ENCODE assay signal across 9 cellular contexts in genomic region chr9:127146841-127147240, GRCh38. TPM values are rescaled to one million over a fixed set of nuclear protein-coding genes. Genes with fewer than 3 reads are reported as not detected.
DNase-seq lines count a peak whose midpoint lies in the region; ATAC-seq, FAIRE-seq and TF ChIP-seq lines count a peak whose summit lies in the region.
"Not testable (repeated sequence)": the region's sequence is repeated elsewhere in the genome, so short reads cannot be mapped to it uniquely, and the experiment has no call there.
"Had no signal": no experiment of that assay in that cellular context is flagged by ENCODE, and none has a peak within 500 bp of the region (broad histone marks: within the 10 kb centered on the region; RNA-seq: fewer than 3 reads in every experiment).

No MANE protein-coding gene starts in this region.

- in situ Hi-C loops in GM23248 (cut with MboI); astrocyte of the spinal cord (cut with HindIII; ENCODE audit: low sequenced_read_pairs): not testable (repeated sequence)

- H3K27ac Mint-ChIP-seq in astrocyte (ENCODE audit: unreplicated experiment), result not testable (repeated sequence)

- H3F3A ChIP-seq in GM23248 (ENCODE audit: insufficient read depth), result not testable (repeated sequence)

- H3K27ac ChIP-seq in GM23248; astrocyte (ENCODE audit: low read depth, low read length): not testable (repeated sequence)
- peak overlapping the region; percentile 87 for H3K27ac ChIP-seq in psoas muscle

- H2AFZ ChIP-seq in GM23248; astrocyte (ENCODE audit: low read depth, low read length): not testable (repeated sequence)

- not testable (repeated sequence) for H3K9ac ChIP-seq in GM23248; astrocyte (ENCODE audit: low read length)

- DNase-seq in AG10803 (ENCODE audit: low read depth) (peak; percentile 69), GM23248 (peak; percentile 19), astrocyte (ENCODE audit: low read depth) (peak; percentile 63), astrocyte of the spinal cord (ENCODE audit: low read depth, low spot score) (peak; percentile 47), choroid plexus epithelial cell (ENCODE audit: low read depth) (peak; percentile 46)
- DNase-seq in psoas muscle, result not testable (repeated sequence)

- intact Hi-C loops in psoas muscle (cut with DNase I), result not testable (repeated sequence)

- H3K4me2 ChIP-seq in GM23248 (ENCODE audit: unreplicated experiment); astrocyte (ENCODE audit: low read length): not testable (repeated sequence)

- H3K4me3 ChIP-seq in AG10803 (ENCODE audit: low read length); GM23248; astrocyte (ENCODE audit: insufficient read depth, low read depth, low read length); astrocyte of the spinal cord (ENCODE audit: low read depth, low read length); choroid plexus epithelial cell (ENCODE audit: low read depth, low read length); psoas muscle: not testable (repeated sequence)

- not testable (repeated sequence) for H3K4me1 ChIP-seq in GM23248 (ENCODE audit: insufficient read depth); astrocyte (ENCODE audit: insufficient read depth, low read length)
- H3K4me1 ChIP-seq in psoas muscle, result peaks cover 52% of the 10 kb centered on the region

- ATAC-seq in psoas muscle, result peak in 1 of 4 donors; percentile 33

- not testable (repeated sequence) for H3K27me3 ChIP-seq in GM23248 (replicated peaks; ENCODE audit: insufficient read depth); astrocyte (ENCODE audit: insufficient read depth, low read length); psoas muscle (ENCODE audit: insufficient read depth in 3 of 3, low read length in 2 of 3)

- not testable (repeated sequence) for H3K4me3 Mint-ChIP-seq in astrocyte (ENCODE audit: unreplicated experiment)

- not testable (repeated sequence) for TF ChIP-seq CTCF in AG10803 (conservative IDR thresholded peaks at IDR 0.05; ENCODE audit: low read length); astrocyte (IDR thresholded peaks at IDR 0.05; ENCODE audit: insufficient read depth, low read depth, low read length); astrocyte of the spinal cord (IDR thresholded peaks at IDR 0.05; ENCODE audit: low read depth, low read length); choroid plexus epithelial cell (conservative IDR thresholded peaks at IDR 0.05; ENCODE audit: low read depth, low read length); psoas muscle (IDR thresholded peaks at IDR 0.05)

- H3K27me3 Mint-ChIP-seq in astrocyte (ENCODE audit: low read depth, unreplicated experiment), result not testable (repeated sequence)

- not testable (repeated sequence) for H3K9me3 Mint-ChIP-seq in astrocyte (ENCODE audit: unreplicated experiment)

- H3K4me1 Mint-ChIP-seq in astrocyte (ENCODE audit: low read depth, unreplicated experiment), result peaks cover 22% of the 10 kb centered on the region

- not testable (repeated sequence) for H3K9me3 ChIP-seq in GM23248 (ENCODE audit: low read depth); astrocyte (ENCODE audit: insufficient read depth, low read depth, low read length); psoas muscle

- not testable (repeated sequence) for H3K36me3 ChIP-seq in GM23248 (ENCODE audit: low read depth); astrocyte (ENCODE audit: insufficient read depth, low read length); psoas muscle (ENCODE audit: insufficient read depth in 1 of 2, low read depth in 1 of 2)

- not testable (repeated sequence) for H3K79me2 ChIP-seq in GM23248 (ENCODE audit: insufficient read depth); astrocyte (ENCODE audit: insufficient read depth, low read length)

- not testable (repeated sequence) for H3K9me2 ChIP-seq in GM23248 (ENCODE audit: insufficient read depth)

- not testable (repeated sequence) for H3K36me3 Mint-ChIP-seq in astrocyte (ENCODE audit: low read depth, unreplicated experiment)

- H4K20me1 ChIP-seq in GM23248 (ENCODE audit: insufficient read depth); astrocyte (ENCODE audit: insufficient read depth, low read length): not testable (repeated sequence)

- not testable (repeated sequence) for FAIRE-seq in astrocyte (lab: Jason Lieb, UNC)

RNA-seq across cellular contexts. Expression of gene ANGPTL2, which starts 24.4 kb away (rescaled TPM):
- 9.0 and 12.3 TPM in 2 replicates for total RNA-seq in GM23248 (2014; rRNA removed; shearing (Covaris generic))
- polyA plus RNA-seq in GM23248 (2016; fragmentation: Nextera tagmentation; extraction: Ambion mirVana) (8.8 and 9.5 TPM in 2 replicates), psoas muscle (10 to 100 TPM in 2 of 3 donors, 1 to 10 TPM in 1; 8.9 to 22.3 (median 11.2) TPM)
- total RNA-seq in astrocyte (17.5 and 21.3 TPM in 2 replicates), psoas muscle (100 to 1,000 TPM in 1 of 4 donors, 10 to 100 TPM in 3; 12.6 to 208 (median 19.0) TPM)
- total RNA-seq: CD4-positive, alpha-beta T cell; CD8-positive, alpha-beta memory T cell had no signal
- polyA plus RNA-seq: CD14-positive monocyte; CD8-positive, alpha-beta memory T cell had no signal
